17 cellular contexts compared by ENCODE assay signal in the genomic region with DNA sequence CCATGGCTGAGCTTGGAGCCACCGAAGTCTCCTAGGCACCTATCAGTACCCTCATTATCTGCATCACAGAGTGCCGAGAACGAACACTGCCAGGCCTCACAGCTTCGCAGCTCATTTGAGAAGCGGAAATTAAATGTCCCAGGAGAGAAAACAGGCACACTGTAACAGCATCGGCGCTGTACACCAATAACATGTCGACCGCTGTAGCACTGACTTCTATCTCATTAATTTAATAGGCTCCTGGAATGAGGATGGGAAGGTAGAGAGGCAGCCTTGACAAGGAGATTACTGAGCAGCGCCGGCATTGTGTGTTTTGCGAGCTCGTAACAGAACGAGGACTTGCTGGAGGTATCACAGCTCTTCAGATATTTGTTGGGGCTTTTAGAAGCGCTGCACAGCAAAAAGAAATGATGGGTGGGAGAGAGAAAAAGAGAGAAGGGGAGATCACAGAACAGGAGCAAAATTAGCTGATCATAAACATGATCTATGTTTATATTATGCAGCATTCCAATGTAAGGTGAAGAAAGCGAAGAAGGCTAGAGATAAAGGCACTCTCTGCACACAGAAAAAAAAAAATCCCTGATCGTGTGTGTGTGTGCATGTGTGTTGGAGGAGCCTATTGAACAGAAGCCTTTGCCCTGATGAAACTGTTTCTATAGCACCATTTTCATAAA. TPM values are rescaled to one million over a fixed set of nuclear protein-coding genes. Genes with fewer than 3 reads are reported as not detected.
A peak's percentile ranks its signal among the peaks of the same experiment; 100 is the strongest.
DNase-seq lines count a peak whose midpoint lies in the region; ATAC-seq and TF ChIP-seq lines count a peak whose summit lies in the region.
"Had no signal": no experiment of that assay in that cellular context is flagged by ENCODE, and none has a peak within 500 bp of the region (broad histone marks: within the 10 kb centered on the region; RNA-seq: fewer than 3 reads in every experiment).

No MANE protein-coding gene starts in this region.

- intact Hi-C loops in breast epithelium (cut with DNase I; ENCODE audit: low total_unique reads), result no loop called here
- intact Hi-C loops in MCF 10A (cut with micrococcal nuclease), result no loop called here

- H3K56ac ChIP-seq in mesendoderm (ENCODE audit: low read length), result no peak overlapping the region

- H3K4ac ChIP-seq in mesendoderm (ENCODE audit: low read depth, low read length), result no peak overlapping the region

- no peaks in the 10 kb centered on the region for H3K9me3 Mint-ChIP-seq in MCF 10A (ENCODE audit: unreplicated experiment)
- H3K9me3 Mint-ChIP-seq in T-cell, result no peaks in the 10 kb centered on the region

- H3K4me1 ChIP-seq in breast epithelium, result peaks cover 0 to 5% of the 10 kb centered on the region in 2 donors
- H3K4me1 ChIP-seq in suprapubic skin, result no peaks in the 10 kb centered on the region
- no peaks in the 10 kb centered on the region for H3K4me1 ChIP-seq in mesendoderm (ENCODE audit: control insufficient read depth, low read depth, low read length)
- H3K4me1 ChIP-seq: colonic mucosa, sigmoid colon had no signal

- 87% methylated on average over 17 of the region's 17 CpGs for WGBS in suprapubic skin
- WGBS in mesendoderm (ENCODE audit: extremely low coverage, insufficient coverage, low lambda C conversion rate), result no CpG with 5 or more reads among the region's 17 CpGs

- H4K8ac ChIP-seq in mesendoderm (ENCODE audit: low read depth, low read length), result no peak overlapping the region

- no peak overlapping the region for H3K9ac ChIP-seq in mesendoderm (ENCODE audit: low read length)

- no peak overlapping the region for H3K4me2 ChIP-seq in mesendoderm (ENCODE audit: low read length)

- no TSS peak for BruUV-seq in MCF 10A (replicated peaks; lab: Mats Ljungman, UMichigan)

- POLR2A ChIA-PET in MCF 10A (lab: Yijun Ruan, JAX) (no interaction called here), T-cell (lab: Charles Lee) (no interaction called here)

- no peaks in the 10 kb centered on the region for H3K9me3 ChIP-seq in breast epithelium
- no peaks in the 10 kb centered on the region for H3K9me3 ChIP-seq in suprapubic skin
- H3K9me3 ChIP-seq: colonic mucosa, sigmoid colon, stomach had no signal

- H2BK120ac ChIP-seq in mesendoderm (ENCODE audit: low read depth, low read length), result no peak overlapping the region

- no peak overlapping the region for H2BK5ac ChIP-seq in mesendoderm (ENCODE audit: low read length)

- peaks cover 7% of the 10 kb centered on the region for H3K4me1 Mint-ChIP-seq in MCF 10A (ENCODE audit: insufficient read depth, unreplicated experiment)
- no peaks in the 10 kb centered on the region for H3K4me1 Mint-ChIP-seq in T-cell
- H3K4me1 Mint-ChIP-seq: CD4-positive, alpha-beta memory T cell had no signal

- no peak overlapping the region for H2AK5ac ChIP-seq in mesendoderm (ENCODE audit: low read length)

- H3K23ac ChIP-seq in mesendoderm (ENCODE audit: low read length), result no peak overlapping the region

- no peaks in the 10 kb centered on the region for H3K36me3 Mint-ChIP-seq in MCF 10A (ENCODE audit: insufficient read depth, unreplicated experiment)
- H3K36me3 Mint-ChIP-seq in T-cell, result no peaks in the 10 kb centered on the region
- H3K36me3 Mint-ChIP-seq: CD4-positive, alpha-beta memory T cell had no signal

- TF ChIP-seq EP300 in suprapubic skin (IDR thresholded peaks at IDR 0.05), result no peak

- no peak for DNase-seq in breast epithelium (ENCODE audit: low spot score in 2 of 2)
- no peak for DNase-seq in MCF 10A (ENCODE audit: unreplicated experiment)
- peak; percentile 18 for DNase-seq in NCI-H2227 treated with DMSO at 0.1 percent for 48 hours (lab: John Stamatoyannopoulos, UW)
- DNase-seq in suprapubic skin (ENCODE audit: low spot score in 2 of 2), result no peak
- no peak for DNase-seq in inferior parietal cortex (ENCODE audit: extremely low spot score)
- no peak for DNase-seq in T-cell
- no peak for DNase-seq in mesendoderm
- DNase-seq: activated CD4-positive, alpha-beta T cell treated with anti-CD3 and anti-CD28 coated beads for 4 hours; activated effector memory CD4-positive, alpha-beta T cell treated with anti-CD3 and anti-CD28 coated beads, Interleukin-2, amount 50 U/mL, for 16 hours; CD4-positive, alpha-beta memory T cell; colonic mucosa; left colon; occipital lobe; sigmoid colon; stimulated activated CD4-positive, alpha-beta T cell treated with anti-CD3 and anti-CD28 coated beads, Interleukin-1b, Interleukin-23, amount 100 ng/mL, for 48 hours; stomach had no signal

- no peaks in the 10 kb centered on the region for H3K79me1 ChIP-seq in mesendoderm (ENCODE audit: low read length)

- H3K27me3 ChIP-seq in breast epithelium (no peaks in the 10 kb centered on the region), suprapubic skin (no peaks in the 10 kb centered on the region), mesendoderm (ENCODE audit: insufficient read depth, low read length, poor library complexity) (no peaks in the 10 kb centered on the region)
- H3K27me3 ChIP-seq: colonic mucosa, sigmoid colon had no signal

- H3K27me3 Mint-ChIP-seq in MCF 10A (ENCODE audit: insufficient read depth, unreplicated experiment) (peaks cover 13% of the 10 kb centered on the region), T-cell (peaks cover 0 to 2% of the 10 kb centered on the region in 2 donors)

- H3K36me3 ChIP-seq in breast epithelium (no peaks in the 10 kb centered on the region), suprapubic skin (no peaks in the 10 kb centered on the region), mesendoderm (ENCODE audit: control insufficient read depth, insufficient read depth, low read length) (no peaks in the 10 kb centered on the region)
- H3K36me3 ChIP-seq: colonic mucosa, sigmoid colon, stomach had no signal

- CTCF ChIA-PET in MCF 10A (lab: Yijun Ruan, JAX) (interaction anchor here (0.6 to 1.3 kb wide), 5 partner anchors 14 to 1619 kb away, joined by 3 to 6 read pairs (median 4); no protein-coding TSS in a partner anchor), T-cell (lab: Charles Lee) (no interaction called here)

- H3K4me3 ChIP-seq in breast epithelium (no peak overlapping the region), suprapubic skin (no peak overlapping the region), mesendoderm (ENCODE audit: low read length) (no peak overlapping the region)
- H3K4me3 ChIP-seq: colonic mucosa, sigmoid colon, stomach had no signal

- H3K4me3 Mint-ChIP-seq in MCF 10A (ENCODE audit: unreplicated experiment), result no peak overlapping the region
- H3K4me3 Mint-ChIP-seq in T-cell, result no peak overlapping the region
- H3K4me3 Mint-ChIP-seq: CD4-positive, alpha-beta memory T cell had no signal

- no peak overlapping the region for H2BK15ac ChIP-seq in mesendoderm (replicated peaks; ENCODE audit: low read depth)

- TF ChIP-seq CTCF in breast epithelium (IDR thresholded peaks at IDR 0.05) (no peak), MCF 10A (IDR thresholded peaks at IDR 0.05; ENCODE audit: unreplicated experiment) (no peak), suprapubic skin (IDR thresholded peaks at IDR 0.05) (no peak)

- H3K27ac ChIP-seq in breast epithelium (peak overlapping the region; percentile 64 to 66), suprapubic skin (peak overlapping the region; percentile 40), mesendoderm (ENCODE audit: low read depth, low read length) (no peak overlapping the region)
- H3K27ac ChIP-seq: colonic mucosa, sigmoid colon, stomach had no signal

- no peaks in the 10 kb centered on the region for H3K79me2 ChIP-seq in mesendoderm (ENCODE audit: control insufficient read depth, insufficient read depth, low read length)

- peak; percentile 58 for ATAC-seq in SK-N-SH treated with all-trans-retinoic acid at 6 μM for 48 hours
- ATAC-seq in T-cell (replicated peaks in 1 of 4), result no peak
- ATAC-seq: left colon had no signal

- no peak overlapping the region for H3K27ac Mint-ChIP-seq in MCF 10A (ENCODE audit: low read depth, unreplicated experiment)
- no peak overlapping the region for H3K27ac Mint-ChIP-seq in T-cell
- H3K27ac Mint-ChIP-seq: CD4-positive, alpha-beta memory T cell had no signal

- no peak overlapping the region for H4K5ac ChIP-seq in mesendoderm (ENCODE audit: low read length)

- no peak overlapping the region for H3K18ac ChIP-seq in mesendoderm (ENCODE audit: low read length)

- no peak for TF ChIP-seq POLR2A in breast epithelium (IDR thresholded peaks at IDR 0.05)
- no peak for TF ChIP-seq POLR2A in suprapubic skin (IDR thresholded peaks at IDR 0.05)

TF ChIP-seq in SK-N-SH treated with all-trans-retinoic acid at 6 μM for 48 hours, 23 proteins besides CTCF, POLR2A, EP300 and RAD21:
- no peak for TF ChIP-seq ZNF70 (CRISPR knock-in tag; IDR thresholded peaks at IDR 0.05)
- no peak for TF ChIP-seq ZFP30 (CRISPR knock-in tag; IDR thresholded peaks at IDR 0.05)
- TF ChIP-seq ARNTL (CRISPR knock-in tag; IDR thresholded peaks at IDR 0.05; ENCODE audit: borderline replicate concordance, low read depth), result no peak
TF ChIP-seq in SK-N-SH treated with all-trans-retinoic acid at 6 μM for 48 hours: peak in this region for 0.

RNA-seq across cellular contexts. Expression of a gene that starts 29.2 kb away (rescaled TPM):
- total RNA-seq in breast epithelium, result 10 to 100 TPM; 45.9 to 92.9 (median 57.1) TPM
- not detected in 2 replicates for total RNA-seq in MCF 10A (2022)
- 100 to 1,000 TPM; 124 to 295 (median 157) TPM for total RNA-seq in suprapubic skin
- total RNA-seq in T-cell, result not detected
- 21.2 TPM for polyA plus RNA-seq in mesendoderm (2013, experiment 1 of 2)
- polyA plus RNA-seq in mesendoderm (2013, experiment 2 of 2), result 20.1 TPM
- total RNA-seq: CD4-positive, alpha-beta memory T cell had no signal
- polyA plus RNA-seq: CD4-positive, alpha-beta memory T cell had no signal

Comparison
In these comparisons a context has a peak if more than half of its experiments do, and no peak if none do; other contexts are left out.
1. RNA of a gene that starts 29.2 kb away (total RNA-seq): 124 to 295 TPM in suprapubic skin and 45.9 to 92.9 TPM in breast epithelium; not detected in T-cell and not detected in MCF 10A; every median in the first group is over 10 times any median in the second.